In genomic region chr7:35728412-35729060, GRCh38 we compare ENCODE assay signal across 13 cellular contexts. TPM values are rescaled to one million over a fixed set of nuclear protein-coding genes. Genes with fewer than 3 reads are reported as not detected.
DNase-seq lines count a peak whose midpoint lies in the region; ATAC-seq, FAIRE-seq and TF ChIP-seq lines count a peak whose summit lies in the region.
"Had no signal": no experiment of that assay in that cellular context is flagged by ENCODE, and none has a peak within 500 bp of the region (broad histone marks: within the 10 kb centered on the region; RNA-seq: fewer than 3 reads in every experiment).

No MANE protein-coding gene starts in this region.

- H3K4me1 ChIP-seq in liver (ENCODE audit: control insufficient read depth in 4 of 4, insufficient read depth in 4 of 4, low read length in 3 of 4): no peaks in the 10 kb centered on the region
- H3K4me1 ChIP-seq in HepG2 (ENCODE audit: insufficient read depth, low read length): peaks cover 63% of the 10 kb centered on the region
- H3K4me1 ChIP-seq in uterus: peaks cover 0 to 10% of the 10 kb centered on the region in 2 donors
- H3K4me1 ChIP-seq in suprapubic skin: peaks cover under 1% of the 10 kb centered on the region
- H3K4me1 ChIP-seq: SJCRH30 had no signal

- no peak overlapping the region for H2AFZ ChIP-seq in HepG2 (ENCODE audit: low read length)

- H3K4me2 ChIP-seq in HepG2 (ENCODE audit: low read depth, low read length): no peak overlapping the region; the same call in 1 of the 2 replicates
- H3K4me2 ChIP-seq: KMS-11 had no signal

- POLR2A ChIA-PET in HepG2 (lab: Yijun Ruan, JAX): no interaction called here
- POLR2A ChIA-PET in WTC11 (lab: Charles Lee): no interaction called here

- in situ Hi-C loops in HepG2 (cut with HindIII; ENCODE audit: extremely low pct_ligation_motif_present, low pct_unique_long_range_greater_than_20kb): no loop called here

- 76% methylated on average over 1 of the region's 1 CpG for WGBS in liver
- 25% methylated on average over 1 of the region's 1 CpG for WGBS in HepG2 (ENCODE audit: low lambda C conversion rate)
- WGBS in suprapubic skin: 100% methylated on average over 1 of the region's 1 CpG

- TF ChIP-seq RAD21 in liver (IDR thresholded peaks at IDR 0.05) (no peak), HepG2 (CRISPR knock-in tag; IDR thresholded peaks at IDR 0.05) (no peak)

- intact Hi-C loops in HepG2 (cut with micrococcal nuclease; ENCODE audit: unreplicated experiment) (no loop called here), uterus (cut with DNase I; ENCODE audit: low total_unique reads) (no loop called here)

- peaks cover 63% of the 10 kb centered on the region for H3K4me1 Mint-ChIP-seq in activated naive CD8-positive, alpha-beta T cell (ENCODE audit: low read depth)
- H3K4me1 Mint-ChIP-seq in WTC11: no peaks in the 10 kb centered on the region

- peak overlapping the region; percentile 53 for H3K4me3 Mint-ChIP-seq in activated naive CD8-positive, alpha-beta T cell
- no peak overlapping the region for H3K4me3 Mint-ChIP-seq in WTC11

- TF ChIP-seq POLR2A in HepG2 (IDR thresholded peaks at IDR 0.05; ENCODE audit: insufficient read depth in 1 of 2, low read depth in 2 of 2, low read length in 2 of 2) (no peak), uterus (IDR thresholded peaks at IDR 0.05) (no peak), suprapubic skin (IDR thresholded peaks at IDR 0.05) (no peak)

- H3K4me3 ChIP-seq in liver (ENCODE audit: low read depth in 1 of 3, low read length in 3 of 3): no peak overlapping the region
- H3K4me3 ChIP-seq in HepG2 (replicated peaks in 1 of 3; ENCODE audit: insufficient read depth in 1 of 3, low read depth in 2 of 3, low read length in 3 of 3): no peak overlapping the region
- H3K4me3 ChIP-seq in uterus: no peak overlapping the region
- H3K4me3 ChIP-seq in suprapubic skin: no peak overlapping the region
- H3K4me3 ChIP-seq: SJCRH30 had no signal

- CTCF ChIA-PET in HepG2 (lab: Yijun Ruan, JAX; ENCODE audit: low intra/inter-chr PET ratio, low total read pairs): no interaction called here
- CTCF ChIA-PET in WTC11 (lab: Charles Lee): no interaction called here

- TF ChIP-seq CTCF in liver (IDR thresholded peaks at IDR 0.05; ENCODE audit: low read depth, low read length, missing input control) (no peak), HepG2 (CRISPR knock-in tag; IDR thresholded peaks at IDR 0.05) (no peak), uterus (IDR thresholded peaks at IDR 0.05) (no peak), suprapubic skin (IDR thresholded peaks at IDR 0.05) (no peak), WTC11 (IDR thresholded peaks at IDR 0.05) (no peak)

- H3K36me3 ChIP-seq in liver (ENCODE audit: control insufficient read depth in 4 of 4, insufficient read depth in 3 of 4, low read depth in 1 of 4, low read length in 3 of 4) (no peaks in the 10 kb centered on the region), HepG2 (replicated peaks in 1 of 2; ENCODE audit: control insufficient read depth in 1 of 2, insufficient read depth in 2 of 2, low read length in 2 of 2) (no peaks in the 10 kb centered on the region), uterus (no peaks in the 10 kb centered on the region), suprapubic skin (no peaks in the 10 kb centered on the region)
- H3K36me3 ChIP-seq: SJCRH30 had no signal

- H3K27me3 Mint-ChIP-seq in activated naive CD8-positive, alpha-beta T cell: no peaks in the 10 kb centered on the region
- H3K27me3 Mint-ChIP-seq in WTC11 (ENCODE audit: low read depth): peaks cover 3% of the 10 kb centered on the region; the same call in 1 of the 2 replicates

- FAIRE-seq in HepG2 (lab: Jason Lieb, UNC): no peak
- FAIRE-seq: H1 had no signal

- ATAC-seq in HepG2 (no peak), GM19023 (IDR thresholded peaks at IDR 0.05; ENCODE audit: unreplicated experiment) (no peak), WTC11 (no peak)
- ATAC-seq: left lobe of liver had no signal

- no peaks in the 10 kb centered on the region for H3K27me3 ChIP-seq in liver (ENCODE audit: control insufficient read depth in 4 of 4, insufficient read depth in 4 of 4, low read length in 3 of 4)
- peaks cover 0 to 2% of the 10 kb centered on the region in 2 experiments; a peak in 1 of 5 replicates for H3K27me3 ChIP-seq in HepG2 (ENCODE audit: control insufficient read depth in 1 of 2, insufficient read depth in 2 of 2, low read length in 2 of 2)
- no peaks in the 10 kb centered on the region for H3K27me3 ChIP-seq in uterus
- no peaks in the 10 kb centered on the region for H3K27me3 ChIP-seq in suprapubic skin
- H3K27me3 ChIP-seq: SJCRH30 had no signal

- no peak overlapping the region for H3K9ac ChIP-seq in liver (ENCODE audit: low read depth in 1 of 2, low read length in 2 of 2)
- no peak overlapping the region for H3K9ac ChIP-seq in HepG2 (ENCODE audit: insufficient read depth, low read depth, low read length)
- H3K9ac ChIP-seq: KMS-11 had no signal

- no peaks in the 10 kb centered on the region for H3K9me3 ChIP-seq in liver (ENCODE audit: control insufficient read depth in 4 of 4, low read length in 3 of 4)
- no peaks in the 10 kb centered on the region for H3K9me3 ChIP-seq in HepG2 (ENCODE audit: low read length)
- no peaks in the 10 kb centered on the region for H3K9me3 ChIP-seq in uterus
- H3K9me3 ChIP-seq in suprapubic skin: no peaks in the 10 kb centered on the region

- H4K20me1 ChIP-seq in HepG2 (ENCODE audit: insufficient read depth, low read length): no peaks in the 10 kb centered on the region

- H3K27ac Mint-ChIP-seq in activated naive CD8-positive, alpha-beta T cell: peak overlapping the region; percentile 36
- H3K27ac Mint-ChIP-seq in WTC11: no peak overlapping the region

- peak overlapping the region in 1 of 2 donors; percentile 31 for H3K27ac ChIP-seq in liver (ENCODE audit: low read depth in 1 of 2, low read length in 2 of 2)
- no peak overlapping the region for H3K27ac ChIP-seq in HepG2 (ENCODE audit: extremely low read length, insufficient read depth, low read length)
- H3K27ac ChIP-seq in uterus: peak overlapping the region; percentile 60 to 83
- no peak overlapping the region for H3K27ac ChIP-seq in suprapubic skin
- H3K27ac ChIP-seq: KMS-11, SJCRH30 had no signal

- H3K36me3 Mint-ChIP-seq in activated naive CD8-positive, alpha-beta T cell: no peaks in the 10 kb centered on the region
- H3K36me3 Mint-ChIP-seq in WTC11: no peaks in the 10 kb centered on the region

- no peak for DNase-seq in HepG2 (ENCODE audit: low spot score)
- peak; percentile 57 for DNase-seq in medulla oblongata (ENCODE audit: extremely low spot score)
- DNase-seq in uterus: no peak
- no peak for DNase-seq in suprapubic skin (ENCODE audit: low spot score in 2 of 2)
- DNase-seq in WTC11 (ENCODE audit: low spot score): no peak
- DNase-seq: GDM1, SJCRH30 had no signal

- BruUV-seq in HepG2 (replicated peaks; lab: Mats Ljungman, UMichigan): no TSS peak

- TF ChIP-seq EP300 in HepG2 (IDR thresholded peaks at IDR 0.05; ENCODE audit: low read depth in 2 of 2, low read length in 2 of 2) (no peak), HepG2 (CRISPR knock-in tag; IDR thresholded peaks at IDR 0.05; ENCODE audit: borderline replicate concordance) (no peak), suprapubic skin (IDR thresholded peaks at IDR 0.05) (no peak)

- no peaks in the 10 kb centered on the region for H3K9me3 Mint-ChIP-seq in activated naive CD8-positive, alpha-beta T cell (ENCODE audit: low read depth)
- 0 out of 2 replicates have a peak, but pooled peaks cover 3% of the 10 kb centered on the region for H3K9me3 Mint-ChIP-seq in WTC11

- H3K79me2 ChIP-seq in HepG2 (ENCODE audit: insufficient read depth, low read length): no peaks in the 10 kb centered on the region

TF ChIP-seq in WTC11, 78 proteins besides CTCF, POLR2A, EP300 and RAD21:
- TF ChIP-seq, protein P1, sequence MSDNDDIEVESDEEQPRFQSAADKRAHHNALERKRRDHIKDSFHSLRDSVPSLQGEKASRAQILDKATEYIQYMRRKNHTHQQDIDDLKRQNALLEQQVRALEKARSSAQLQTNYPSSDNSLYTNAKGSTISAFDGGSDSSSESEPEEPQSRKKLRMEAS (CRISPR knock-in tag; IDR thresholded peaks at IDR 0.05): no peak
TF ChIP-seq in WTC11: peak in this region for 0.

RNA-seq across cellular contexts. Expression of gene HERPUD2, which starts 33.6 kb away (rescaled TPM):
- total RNA-seq in liver (10 to 100 TPM; 17.6 to 22.0 TPM), HepG2 (2016; rRNA removed; fragmentation: Illumina TruSeq; extraction: Trizol) (10.4 and 10.7 TPM in 2 replicates), uterus (10 to 100 TPM; 27.7 to 49.6 (median 40.6) TPM), suprapubic skin (10 to 100 TPM; 35.2 to 59.8 (median 44.3) TPM), WTC11 (2021) (15.5 to 18.5 TPM (median 16.2 TPM) in 3 replicates)
- polyA plus RNA-seq in liver (1 to 10 TPM; 9.7 to 9.8 TPM), HepG2 (2011; rRNA removed) (38.6 and 41.5 TPM in 2 replicates)
- total RNA-seq in HepG2 (2016; cell fraction: cytosol; rRNA removed; fragmentation: Illumina TruSeq; extraction: Trizol; ENCODE audit: low read depth): 4.8 and 6.9 TPM in 2 replicates
- total RNA-seq in HepG2 (2016; cell fraction: insoluble cytoplasmic fraction; rRNA removed; fragmentation: Illumina TruSeq; extraction: Trizol): 8.1 and 9.2 TPM in 2 replicates
- total RNA-seq in HepG2 (2016; cell fraction: membrane; rRNA removed; fragmentation: Illumina TruSeq; extraction: Trizol): 8.7 and 11.4 TPM in 2 replicates
- total RNA-seq in HepG2 (2016; cell fraction: nucleus; rRNA removed; fragmentation: Illumina TruSeq; extraction: Trizol): 7.9 and 9.8 TPM in 2 replicates
- 25.1 and 28.9 TPM in 2 replicates for polyA plus RNA-seq in HepG2 (2011; cell fraction: cytosol; rRNA removed)
- 15.1 and 15.2 TPM in 2 replicates for polyA plus RNA-seq in HepG2 (2011; cell fraction: nucleus; rRNA removed)
- polyA plus RNA-seq in HepG2 (2012): 14.4 and 14.8 TPM in 2 replicates
- 1.7 and 2.5 TPM in 2 replicates for polyA plus RNA-seq in HepG2 (2016; cell fraction: cytosol; fragmentation: Illumina TruSeq; extraction: Trizol; ENCODE audit: low read depth)
- polyA plus RNA-seq in HepG2 (2016; cell fraction: insoluble cytoplasmic fraction; fragmentation: Illumina TruSeq; extraction: Trizol; ENCODE audit: low read depth): 11.0 and 11.1 TPM in 2 replicates
- 5.4 and 5.8 TPM in 2 replicates for polyA plus RNA-seq in HepG2 (2016; cell fraction: membrane; fragmentation: Illumina TruSeq; extraction: Trizol; ENCODE audit: low read depth)
- polyA plus RNA-seq in HepG2 (2016; cell fraction: nucleus; fragmentation: Illumina TruSeq; extraction: Trizol; ENCODE audit: insufficient read depth, low read depth): 9.9 and 12.3 TPM in 2 replicates
- polyA minus RNA-seq in HepG2 (2011; rRNA and poly(A)+ RNA removed; ENCODE audit: low replicate concordance): 67.6 and 68.6 TPM in 2 replicates
- polyA minus RNA-seq in HepG2 (2011; cell fraction: cytosol; rRNA and poly(A)+ RNA removed): 21.0 and 26.4 TPM in 2 replicates
- polyA minus RNA-seq in HepG2 (2011; cell fraction: nucleus; rRNA and poly(A)+ RNA removed): 38.2 and 43.6 TPM in 2 replicates

Comparison
In these comparisons a context has a peak if more than half of its experiments do, and no peak if none do; other contexts are left out.
1. H3K27ac ChIP-seq: peak in uterus (2 of 2); none in HepG2 (single experiment) and suprapubic skin (single experiment).